In the genomic region with DNA sequence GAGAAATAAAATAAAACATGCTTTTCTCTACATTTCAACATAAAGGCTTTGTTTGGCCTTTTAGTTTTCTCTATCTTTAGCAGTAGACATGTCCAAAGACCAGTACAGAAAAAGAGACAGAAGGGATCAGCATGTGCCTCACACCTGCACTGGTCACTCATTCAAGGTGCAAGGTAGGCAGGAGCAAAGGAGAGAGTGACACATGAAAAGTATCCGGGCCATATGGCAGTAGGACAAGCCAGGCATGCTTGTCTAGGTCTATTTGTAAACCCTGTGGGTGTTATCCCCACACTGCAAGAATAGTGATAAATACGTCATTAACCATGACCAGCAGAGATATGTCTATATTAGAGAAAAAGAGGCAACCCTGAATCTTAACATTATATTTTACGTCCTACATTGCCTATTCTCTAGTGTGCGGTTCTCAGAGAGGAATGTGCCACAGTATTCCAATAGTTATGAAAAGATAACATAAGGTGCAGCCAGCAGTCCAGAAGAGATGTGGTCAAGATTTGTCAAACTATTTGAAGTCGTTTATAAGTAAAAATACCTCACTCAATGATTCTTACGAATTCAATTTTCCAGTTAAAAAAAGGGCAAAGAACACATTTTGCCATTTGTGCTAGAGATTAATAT, we compare ENCODE assay signal across 1 cellular context.
TF ChIP-seq lines count a peak whose summit lies in the region.

No MANE protein-coding gene starts in this region.

TF ChIP-seq in HepG2, 621 proteins besides CTCF, POLR2A, EP300 and RAD21 (continued from another document):
- TF ChIP-seq, protein P1, sequence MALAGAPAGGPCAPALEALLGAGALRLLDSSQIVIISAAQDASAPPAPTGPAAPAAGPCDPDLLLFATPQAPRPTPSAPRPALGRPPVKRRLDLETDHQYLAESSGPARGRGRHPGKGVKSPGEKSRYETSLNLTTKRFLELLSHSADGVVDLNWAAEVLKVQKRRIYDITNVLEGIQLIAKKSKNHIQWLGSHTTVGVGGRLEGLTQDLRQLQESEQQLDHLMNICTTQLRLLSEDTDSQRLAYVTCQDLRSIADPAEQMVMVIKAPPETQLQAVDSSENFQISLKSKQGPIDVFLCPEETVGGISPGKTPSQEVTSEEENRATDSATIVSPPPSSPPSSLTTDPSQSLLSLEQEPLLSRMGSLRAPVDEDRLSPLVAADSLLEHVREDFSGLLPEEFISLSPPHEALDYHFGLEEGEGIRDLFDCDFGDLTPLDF (CRISPR knock-in tag; IDR thresholded peaks at IDR 0.05) = no peak
TF ChIP-seq in HepG2: peak in this region for 1.
